In the genomic region with DNA sequence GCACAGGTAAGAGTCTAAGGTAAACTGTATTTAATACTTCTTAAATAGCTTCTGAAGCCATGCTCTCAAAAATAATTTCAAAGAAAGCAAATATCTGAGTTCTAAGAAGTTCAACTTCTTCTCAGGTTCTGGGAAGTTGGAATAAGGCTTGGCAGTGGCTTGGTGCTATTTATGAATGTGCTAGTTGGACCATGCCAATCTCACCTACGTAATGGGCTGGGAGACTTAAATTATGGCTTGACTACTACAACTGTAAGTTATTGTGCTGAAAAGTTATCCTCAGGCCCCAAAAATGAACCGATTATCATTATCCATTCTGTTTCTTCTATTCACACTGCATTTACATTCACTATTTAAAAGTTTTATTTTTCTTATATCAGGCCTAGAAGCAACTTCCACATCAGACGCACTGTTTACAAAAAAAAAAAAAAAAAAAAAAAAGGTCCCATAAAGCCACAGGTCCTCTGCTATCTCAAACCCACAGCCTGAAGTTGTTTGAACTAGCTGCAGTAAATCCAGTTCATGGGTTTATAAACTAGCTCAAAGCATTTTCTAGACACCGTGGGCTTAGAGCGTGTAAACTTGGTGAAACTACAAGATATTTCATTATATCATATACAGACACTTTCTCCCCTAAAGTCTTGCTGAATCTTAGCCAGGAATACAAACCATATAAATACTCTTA, we compare ENCODE assay signal across 10 cellular contexts. TPM values are rescaled to one million over a fixed set of nuclear protein-coding genes. Genes with fewer than 3 reads are reported as not detected.
DNase-seq lines count a peak whose midpoint lies in the region; ATAC-seq and TF ChIP-seq lines count a peak whose summit lies in the region.
"Had no signal": no experiment of that assay in that cellular context is flagged by ENCODE, and none has a peak within 500 bp of the region (broad histone marks: within the 10 kb centered on the region; RNA-seq: fewer than 3 reads in every experiment).

No MANE protein-coding gene starts in this region.

- peaks cover 5% of the 10 kb centered on the region for H3K27me3 Mint-ChIP-seq in activated naive CD4-positive, alpha-beta T cell treated with anti-CD3 and anti-CD28 coated beads for 36 hours (ENCODE audit: low read depth)
- peaks cover 13% of the 10 kb centered on the region for H3K27me3 Mint-ChIP-seq in activated CD8-positive, alpha-beta T cell treated with anti-CD3 and anti-CD28 coated beads, Interleukin-2, amount 10 ng/mL, durations not matched to agents 7 days and 5 days (ENCODE audit: low read depth)

- intact Hi-C loops in activated naive CD4-positive, alpha-beta T cell treated with anti-CD3 and anti-CD28 coated beads for 36 hours (cut with micrococcal nuclease): loop anchor here (10.0 kb wide), 1 partner anchor 1157 kb away; a partner anchor contains a TSS
- intact Hi-C loops in thyroid gland (cut with DNase I): no loop called here

- H3K4me3 Mint-ChIP-seq in activated naive CD4-positive, alpha-beta T cell treated with anti-CD3 and anti-CD28 coated beads for 36 hours: peak overlapping the region; percentile 90
- peak overlapping the region; percentile 29 for H3K4me3 Mint-ChIP-seq in activated CD8-positive, alpha-beta T cell treated with anti-CD3 and anti-CD28 coated beads, Interleukin-2, amount 10 ng/mL, durations not matched to agents 7 days and 5 days
- H3K4me3 Mint-ChIP-seq: mesothelial cell of epicardium had no signal

- peaks cover 50 to 62% of the 10 kb centered on the region in 2 donors for H3K4me1 ChIP-seq in thyroid gland

- CTCF ChIA-PET in activated naive CD4-positive, alpha-beta T cell treated with anti-CD3 and anti-CD28 coated beads for 36 hours (lab: Charles Lee): interaction anchor here (0.6 to 1.2 kb wide), 2 partner anchors 179 to 244 kb away, joined by 4 read pairs; no protein-coding TSS in a partner anchor
- CTCF ChIA-PET in activated CD8-positive, alpha-beta T cell treated with anti-CD3 and anti-CD28 coated beads, Interleukin-2, amount 10 ng/mL, durations not matched to agents 7 days and 5 days (lab: Charles Lee): interaction anchor here (1.6 to 1.9 kb wide), 2 partner anchors 19 to 29 kb away, joined by 6 read pairs; no protein-coding TSS in a partner anchor

- H3K4me1 Mint-ChIP-seq in activated naive CD4-positive, alpha-beta T cell treated with anti-CD3 and anti-CD28 coated beads for 36 hours (ENCODE audit: low read depth): peaks cover 72% of the 10 kb centered on the region
- peaks cover 79% of the 10 kb centered on the region for H3K4me1 Mint-ChIP-seq in activated CD8-positive, alpha-beta T cell treated with anti-CD3 and anti-CD28 coated beads, Interleukin-2, amount 10 ng/mL, durations not matched to agents 7 days and 5 days (ENCODE audit: low read depth)

- no peak for TF ChIP-seq POLR2A in thyroid gland (IDR thresholded peaks at IDR 0.05)

- H3K9me3 Mint-ChIP-seq in activated naive CD4-positive, alpha-beta T cell treated with anti-CD3 and anti-CD28 coated beads for 36 hours: no peaks in the 10 kb centered on the region
- H3K9me3 Mint-ChIP-seq in activated CD8-positive, alpha-beta T cell treated with anti-CD3 and anti-CD28 coated beads, Interleukin-2, amount 10 ng/mL, durations not matched to agents 7 days and 5 days (ENCODE audit: insufficient read depth): no peaks in the 10 kb centered on the region
- H3K9me3 Mint-ChIP-seq: mesothelial cell of epicardium had no signal

- no peak for TF ChIP-seq CTCF in thyroid gland (IDR thresholded peaks at IDR 0.05)

- ATAC-seq in activated CD8-positive, alpha-beta T cell treated with anti-CD3 and anti-CD28 coated beads, Interleukin-2, amount 10 ng/mL, durations not matched to agents 7 days and 5 days: no peak
- ATAC-seq in HG03095 (IDR thresholded peaks at IDR 0.05; ENCODE audit: unreplicated experiment): no peak
- no peak for ATAC-seq in activated CD4-positive, CD25-positive, alpha-beta regulatory T cell treated with anti-CD3 and anti-CD28 coated beads, Interleukin-2, amount 50 U/mL, for 24 hours

- H3K27ac Mint-ChIP-seq in activated naive CD4-positive, alpha-beta T cell treated with anti-CD3 and anti-CD28 coated beads for 36 hours: peak overlapping the region; percentile 65
- peak overlapping the region; percentile 5 for H3K27ac Mint-ChIP-seq in activated CD8-positive, alpha-beta T cell treated with anti-CD3 and anti-CD28 coated beads, Interleukin-2, amount 10 ng/mL, durations not matched to agents 7 days and 5 days
- H3K27ac Mint-ChIP-seq: mesothelial cell of epicardium had no signal

- H3K36me3 ChIP-seq in thyroid gland: no peaks in the 10 kb centered on the region

- no peaks in the 10 kb centered on the region for H3K9me3 ChIP-seq in iPS-18c (ENCODE audit: control insufficient read depth, insufficient read depth, low read length)
- no peaks in the 10 kb centered on the region for H3K9me3 ChIP-seq in thyroid gland

- DNase-seq in activated naive CD4-positive, alpha-beta T cell treated with anti-CD3 and anti-CD28 coated beads for 36 hours: no peak
- no peak for DNase-seq in activated naive CD4-positive, alpha-beta T cell treated with Interleukin-2 at 50 U/mL for 16 hours
- no peak for DNase-seq in activated CD8-positive, alpha-beta T cell treated with anti-CD3 and anti-CD28 coated beads, Interleukin-2, amount 10 ng/mL, durations not matched to agents 7 days and 5 days
- no peak for DNase-seq in thyroid gland
- no peak for DNase-seq in activated effector memory CD4-positive, alpha-beta T cell treated with anti-CD3 and anti-CD28 coated beads, Interleukin-2, amount 50 U/mL, for 16 hours
- DNase-seq: NCI-H510A had no signal

- H3K36me3 Mint-ChIP-seq in activated naive CD4-positive, alpha-beta T cell treated with anti-CD3 and anti-CD28 coated beads for 36 hours (ENCODE audit: low read depth): no peaks in the 10 kb centered on the region
- H3K36me3 Mint-ChIP-seq in activated CD8-positive, alpha-beta T cell treated with anti-CD3 and anti-CD28 coated beads, Interleukin-2, amount 10 ng/mL, durations not matched to agents 7 days and 5 days (ENCODE audit: low read depth): no peaks in the 10 kb centered on the region
- H3K36me3 Mint-ChIP-seq: mesothelial cell of epicardium had no signal

- POLR2A ChIA-PET in activated CD8-positive, alpha-beta T cell treated with anti-CD3 and anti-CD28 coated beads, Interleukin-2, amount 10 ng/mL, durations not matched to agents 7 days and 5 days (lab: Charles Lee): interaction anchor here (1.1 to 1.8 kb wide), 2 partner anchors 16 to 18 kb away, joined by 5 to 8 read pairs; no protein-coding TSS in a partner anchor

- H3K4me3 ChIP-seq in iPS-18c (ENCODE audit: insufficient read depth, low read depth, low read length) (peak overlapping the region; percentile 12; the same call in 1 of the 2 replicates), thyroid gland (replicated peaks in 1 of 3) (no peak overlapping the region)

- H3K27me3 ChIP-seq in thyroid gland: no peaks in the 10 kb centered on the region

- 81 to 82% methylated on average over 5 of the region's 5 CpGs for WGBS in thyroid gland, 2 donors

- H3K27ac ChIP-seq in thyroid gland: peak overlapping the region; percentile 65 to 93 (median 90)

RNA-seq across cellular contexts. Expression of a gene that starts 3.4 kb away (rescaled TPM):
- total RNA-seq in activated naive CD4-positive, alpha-beta T cell treated with anti-CD3 and anti-CD28 coated beads for 36 hours: 10 to 100 TPM; 18.3 to 19.0 TPM
- total RNA-seq in activated CD8-positive, alpha-beta T cell treated with anti-CD3 and anti-CD28 coated beads, Interleukin-2, amount 10 ng/mL, durations not matched to agents 7 days and 5 days: 10 to 100 TPM; 14.7 to 17.1 TPM
- 10 to 100 TPM; 45.8 to 69.7 (median 61.7) TPM for total RNA-seq in thyroid gland
